Comparison of ENCODE assay signal across 8 cellular contexts in the genomic region with DNA sequence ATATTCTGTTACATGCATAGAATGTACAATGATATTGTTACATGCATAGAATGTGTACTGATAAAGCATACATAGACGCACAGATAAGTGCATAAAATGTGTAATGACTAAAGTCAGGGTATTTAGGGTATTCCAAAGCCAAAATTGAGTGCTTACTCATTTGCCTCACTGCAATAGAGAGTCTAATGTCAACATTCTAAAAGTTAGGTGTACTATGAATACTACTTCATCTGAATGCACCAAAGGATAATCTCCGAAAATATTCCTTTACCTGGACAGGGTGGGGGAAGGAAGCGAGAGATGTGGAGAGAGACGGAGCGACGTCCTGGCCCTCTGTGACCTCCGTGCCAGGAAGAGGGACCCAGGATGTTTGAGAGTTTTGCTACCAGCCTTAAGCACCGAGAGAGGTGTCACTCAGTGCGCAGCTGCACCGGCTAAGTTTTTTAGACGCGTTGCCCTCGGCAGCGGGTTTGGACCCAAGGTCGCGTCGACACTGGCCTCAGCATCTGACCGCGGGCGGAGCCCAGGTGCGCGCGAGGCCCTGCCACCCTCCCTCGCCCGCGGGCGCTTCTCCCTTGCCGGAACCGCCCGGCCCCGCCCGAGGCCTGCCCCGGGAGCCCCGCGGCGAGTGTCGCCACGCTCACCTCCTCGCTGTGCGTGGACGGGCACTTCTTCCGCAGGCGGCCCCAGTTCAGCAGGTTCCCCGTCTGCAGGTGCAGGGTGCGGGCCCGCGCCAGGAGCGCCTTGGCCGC. TPM values are rescaled to one million over a fixed set of nuclear protein-coding genes. Genes with fewer than 3 reads are reported as not detected.
DNase-seq lines count a peak whose midpoint lies in the region; TF ChIP-seq lines count a peak whose summit lies in the region.

No MANE protein-coding gene starts in this region.

- H3K4me3 Mint-ChIP-seq in activated CD4-positive, alpha-beta memory T cell treated with anti-CD3 and anti-CD28 coated beads for 36 hours, result peak overlapping the region; percentile 91
- peak overlapping the region; percentile 94 for H3K4me3 Mint-ChIP-seq in endothelial cell (ENCODE audit: unreplicated experiment)

- no peaks in the 10 kb centered on the region for H3K36me3 ChIP-seq in HAP-1 (replicated peaks)
- no peaks in the 10 kb centered on the region for H3K36me3 ChIP-seq in muscle layer of duodenum (ENCODE audit: control insufficient read depth in 1 of 2, insufficient read depth in 2 of 2, low read length in 2 of 2)

- in situ Hi-C loops in GM13977 (cut with MboI; ENCODE audit: low pct_unique_long_range_greater_than_20kb, low sequenced_read_pairs, unreplicated experiment), result no loop called here
- in situ Hi-C loops in HAP-1 (cut with MboI; ENCODE audit: low sequenced_read_pairs), result no loop called here

- POLR2A ChIA-PET in activated CD4-positive, alpha-beta memory T cell treated with anti-CD3 and anti-CD28 coated beads for 36 hours (lab: Charles Lee), result interaction anchor here (1.4 to 1.8 kb wide), 3 partner anchors 12 to 30 kb away, joined by 4 to 11 read pairs (median 6); a partner anchor contains a TSS

- peaks cover 8% of the 10 kb centered on the region for H3K36me3 Mint-ChIP-seq in activated CD4-positive, alpha-beta memory T cell treated with anti-CD3 and anti-CD28 coated beads for 36 hours
- H3K36me3 Mint-ChIP-seq in endothelial cell (ENCODE audit: low read depth, unreplicated experiment), result peaks cover 9% of the 10 kb centered on the region

- H3K27me3 ChIP-seq in HAP-1 (ENCODE audit: low read depth) (no peaks in the 10 kb centered on the region; the same call in 1 of the 2 replicates), muscle layer of duodenum (ENCODE audit: low read depth, low read length) (no peaks in the 10 kb centered on the region)

- DNase-seq in GM13977 (ENCODE audit: low spot score), result peak; percentile 61
- DNase-seq in HAP-1 (ENCODE audit: low spot score in 2 of 2), result peak; percentile 32 to 48
- peak; percentile 56 for DNase-seq in M059J (ENCODE audit: low read depth)
- peak; percentile 66 for DNase-seq in activated CD4-positive, alpha-beta memory T cell treated with anti-CD3 and anti-CD28 coated beads for 36 hours
- peak; percentile 22 for DNase-seq in endothelial cell (ENCODE audit: low spot score)
- DNase-seq in stimulated activated CD8-positive, alpha-beta memory T cell treated with anti-CD3 and anti-CD28 coated beads, Interleukin-7, amount 100 ng/mL, for 4 hours (ENCODE audit: low read depth in 2 of 2), result peak; percentile 16 to 43
- no peak for DNase-seq in NCI-H187 treated with DMSO at 0.1 percent for 48 hours (lab: John Stamatoyannopoulos, UW)

- CTCF ChIA-PET in activated CD4-positive, alpha-beta memory T cell treated with anti-CD3 and anti-CD28 coated beads for 36 hours (lab: Charles Lee), result interaction anchor here (0.5 to 2.2 kb wide), 10 partner anchors 15 to 678 kb away, joined by 3 to 16 read pairs (median 4); a partner anchor contains a TSS

- H3K4me1 ChIP-seq in HAP-1 (peaks cover 6% of the 10 kb centered on the region; the same call in 1 of the 2 replicates), muscle layer of duodenum (ENCODE audit: control insufficient read depth in 1 of 2, insufficient read depth in 2 of 2, low read length in 2 of 2) (peaks cover 0 to 9% of the 10 kb centered on the region in 2 donors)

- H3K27ac Mint-ChIP-seq in activated CD4-positive, alpha-beta memory T cell treated with anti-CD3 and anti-CD28 coated beads for 36 hours, result peak overlapping the region; percentile 86
- H3K27ac Mint-ChIP-seq in endothelial cell (ENCODE audit: unreplicated experiment), result peak overlapping the region; percentile 62

- intact Hi-C loops in activated CD4-positive, alpha-beta memory T cell treated with anti-CD3 and anti-CD28 coated beads for 36 hours (cut with micrococcal nuclease), result loop anchor here (1.0 to 5.0 kb wide), 5 partner anchors 29 to 561 kb away; a partner anchor contains a TSS

- H3K9me3 Mint-ChIP-seq in activated CD4-positive, alpha-beta memory T cell treated with anti-CD3 and anti-CD28 coated beads for 36 hours, result peaks cover 6% of the 10 kb centered on the region
- peaks cover 5% of the 10 kb centered on the region for H3K9me3 Mint-ChIP-seq in endothelial cell (ENCODE audit: unreplicated experiment)

- no peaks in the 10 kb centered on the region for H3K27me3 Mint-ChIP-seq in activated CD4-positive, alpha-beta memory T cell treated with anti-CD3 and anti-CD28 coated beads for 36 hours
- H3K27me3 Mint-ChIP-seq in endothelial cell (ENCODE audit: unreplicated experiment), result peaks cover 8% of the 10 kb centered on the region

- no peak for TF ChIP-seq CTCF in GM13977 (IDR thresholded peaks at IDR 0.05; ENCODE audit: extremely low read depth, insufficient read depth, missing control alignments)
- TF ChIP-seq CTCF in endothelial cell (IDR thresholded peaks at IDR 0.05; ENCODE audit: unreplicated experiment), result no peak

- peak overlapping the region; percentile 29 for H3K27ac ChIP-seq in muscle layer of duodenum (ENCODE audit: low read length)

- H3K4me3 ChIP-seq in HAP-1, result peak overlapping the region; percentile 46
- H3K4me3 ChIP-seq in muscle layer of duodenum (ENCODE audit: low read depth in 1 of 2, low read length in 2 of 2), result peak overlapping the region; percentile 88 to 92

- H3K9me3 ChIP-seq in HAP-1 (no peaks in the 10 kb centered on the region), muscle layer of duodenum (ENCODE audit: control insufficient read depth in 1 of 2, low read length in 2 of 2) (no peaks in the 10 kb centered on the region)

- peaks cover 37% of the 10 kb centered on the region for H3K4me1 Mint-ChIP-seq in activated CD4-positive, alpha-beta memory T cell treated with anti-CD3 and anti-CD28 coated beads for 36 hours (ENCODE audit: low read depth)
- peaks cover 18% of the 10 kb centered on the region for H3K4me1 Mint-ChIP-seq in endothelial cell (ENCODE audit: unreplicated experiment)

RNA-seq across cellular contexts. Expression of a gene that starts 0.7 kb away (rescaled TPM):
- 19.8 and 27.4 TPM in 2 replicates for total RNA-seq in M059J (2014; rRNA removed; shearing (Covaris generic))
- 10 to 100 TPM; 21.7 to 26.5 TPM for total RNA-seq in activated CD4-positive, alpha-beta memory T cell treated with anti-CD3 and anti-CD28 coated beads for 36 hours
- 17.1 TPM for total RNA-seq in endothelial cell (ENCODE audit: unreplicated experiment)

RNA-seq across cellular contexts. Expression of a gene that starts 29.6 kb away (rescaled TPM):
- 26.7 and 50.1 TPM in 2 replicates for total RNA-seq in M059J (2014; rRNA removed; shearing (Covaris generic))
- 10 to 100 TPM; 84.4 to 91.1 TPM for total RNA-seq in activated CD4-positive, alpha-beta memory T cell treated with anti-CD3 and anti-CD28 coated beads for 36 hours
- total RNA-seq in endothelial cell (ENCODE audit: unreplicated experiment), result 61.8 TPM
